1 cellular context compared by ENCODE assay signal in the genomic region with DNA sequence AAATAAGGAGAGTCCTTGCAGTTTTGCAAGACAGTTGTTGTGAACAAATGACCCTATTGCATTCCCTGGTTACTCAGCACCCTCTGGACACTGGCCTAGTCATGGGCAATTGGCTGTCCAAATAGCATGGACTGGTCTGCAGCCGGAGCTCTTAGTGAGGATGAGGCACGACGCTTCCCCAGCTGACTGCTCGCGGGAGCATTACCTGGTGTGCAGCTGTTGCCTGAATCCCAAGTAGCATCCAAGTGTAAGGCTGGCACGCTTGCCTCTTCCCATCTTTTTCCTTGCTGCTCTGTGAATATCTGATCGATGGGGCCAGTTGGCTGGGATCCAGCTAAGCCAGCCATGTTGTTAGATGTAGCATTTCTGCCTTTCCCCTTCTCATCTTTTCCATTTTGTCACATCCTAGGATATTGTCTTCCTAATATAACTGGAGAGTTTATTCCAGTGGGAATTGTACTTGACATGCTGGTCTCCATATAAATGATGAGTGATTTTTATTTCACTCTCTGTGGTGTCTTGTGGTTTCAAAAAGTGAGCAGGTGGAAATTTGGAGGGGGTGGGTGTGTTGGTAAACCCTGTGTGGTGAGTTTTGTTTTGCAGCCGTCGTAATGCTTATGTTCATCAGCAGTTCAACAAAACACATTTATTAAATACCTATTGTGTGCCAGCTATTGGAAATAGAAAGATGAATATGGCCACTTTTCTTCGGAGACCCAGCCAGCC.
TF ChIP-seq lines count a peak whose summit lies in the region.

No MANE protein-coding gene starts in this region.

TF ChIP-seq in GM23338, 12 proteins besides CTCF, POLR2A, EP300 and RAD21 (continued from another document):
- no peak for TF ChIP-seq REST (IDR thresholded peaks at IDR 0.05; ENCODE audit: unreplicated experiment)
- no peak for TF ChIP-seq ZNF331 (CRISPR knock-in tag; IDR thresholded peaks at IDR 0.05; ENCODE audit: low read depth)
- TF ChIP-seq EZH2phosphoT487 (IDR thresholded peaks at IDR 0.05; ENCODE audit: unreplicated experiment), result no peak
- no peak for TF ChIP-seq EZH2 (IDR thresholded peaks at IDR 0.05; ENCODE audit: low read depth, unreplicated experiment)
- TF ChIP-seq, protein P1, sequence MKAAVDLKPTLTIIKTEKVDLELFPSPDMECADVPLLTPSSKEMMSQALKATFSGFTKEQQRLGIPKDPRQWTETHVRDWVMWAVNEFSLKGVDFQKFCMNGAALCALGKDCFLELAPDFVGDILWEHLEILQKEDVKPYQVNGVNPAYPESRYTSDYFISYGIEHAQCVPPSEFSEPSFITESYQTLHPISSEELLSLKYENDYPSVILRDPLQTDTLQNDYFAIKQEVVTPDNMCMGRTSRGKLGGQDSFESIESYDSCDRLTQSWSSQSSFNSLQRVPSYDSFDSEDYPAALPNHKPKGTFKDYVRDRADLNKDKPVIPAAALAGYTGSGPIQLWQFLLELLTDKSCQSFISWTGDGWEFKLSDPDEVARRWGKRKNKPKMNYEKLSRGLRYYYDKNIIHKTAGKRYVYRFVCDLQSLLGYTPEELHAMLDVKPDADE (IDR thresholded peaks at IDR 0.05), result no peak
